Comparison of ENCODE assay signal across 9 cellular contexts in genomic region chr19:39832341-39833083, GRCh38. TPM values are rescaled to one million over a fixed set of nuclear protein-coding genes. Genes with fewer than 3 reads are reported as not detected.
DNase-seq lines count a peak whose midpoint lies in the region; ATAC-seq and TF ChIP-seq lines count a peak whose summit lies in the region.
"Had no signal": no experiment of that assay in that cellular context is flagged by ENCODE, and none has a peak within 500 bp of the region (broad histone marks: within the 10 kb centered on the region; RNA-seq: fewer than 3 reads in every experiment).

No MANE protein-coding gene starts in this region.

- no peaks in the 10 kb centered on the region for H3K27me3 ChIP-seq in AG04450 (ENCODE audit: control insufficient read depth, insufficient read depth, low read length)
- H3K27me3 ChIP-seq in Loucy (ENCODE audit: insufficient read depth, low read length, poor library complexity, severe bottlenecking), result no peaks in the 10 kb centered on the region
- H3K27me3 ChIP-seq in dorsolateral prefrontal cortex, result no peaks in the 10 kb centered on the region
- no peaks in the 10 kb centered on the region for H3K27me3 ChIP-seq in naive thymus-derived CD4-positive, alpha-beta T cell (ENCODE audit: control insufficient read depth in 2 of 2, insufficient read depth in 2 of 2, low read length in 2 of 2)

- H2AFZ ChIP-seq in Loucy (ENCODE audit: low read length), result no peak overlapping the region

- CTCF ChIA-PET in AG04450 (lab: Charles Lee), result interaction anchor here (1.8 to 2.2 kb wide), 2 partner anchors 11 to 40 kb away, joined by 10 to 38 read pairs; no protein-coding TSS in a partner anchor
- CTCF ChIA-PET in naive thymus-derived CD4-positive, alpha-beta T cell (lab: Charles Lee), result interaction anchor here (1.4 kb wide), 1 partner anchor 11 kb away, joined by 10 read pairs; no protein-coding TSS in a partner anchor

- H3K9me3 ChIP-seq in AG04450 (ENCODE audit: control insufficient read depth, insufficient read depth, low read length) (no peaks in the 10 kb centered on the region; the same call in 1 of the 2 replicates), Loucy (ENCODE audit: insufficient read depth, low read depth, low read length) (no peaks in the 10 kb centered on the region)
- H3K9me3 ChIP-seq in naive thymus-derived CD4-positive, alpha-beta T cell (ENCODE audit: control insufficient read depth in 2 of 3, low read length in 3 of 3), result no peaks in the 10 kb centered on the region

- no peak for ATAC-seq in naive thymus-derived CD4-positive, alpha-beta T cell
- ATAC-seq in GM18861 (IDR thresholded peaks at IDR 0.05; ENCODE audit: unreplicated experiment), result no peak

- H3K36me3 Mint-ChIP-seq in naive thymus-derived CD4-positive, alpha-beta T cell, result peaks cover 13 to 48% (median 27%) of the 10 kb centered on the region in 5 donors

- H3K4me1 ChIP-seq in Loucy (ENCODE audit: insufficient read depth, low read length, poor library complexity, severe bottlenecking), result peaks cover 13% of the 10 kb centered on the region
- peaks cover 17 to 28% of the 10 kb centered on the region in 2 donors for H3K4me1 ChIP-seq in naive thymus-derived CD4-positive, alpha-beta T cell (ENCODE audit: control insufficient read depth in 2 of 2, insufficient read depth in 2 of 2, low read length in 2 of 2)

- H3K27me3 Mint-ChIP-seq in naive thymus-derived CD4-positive, alpha-beta T cell, result no peaks in the 10 kb centered on the region

- intact Hi-C loops in dorsolateral prefrontal cortex (cut with DNase I), result loop anchor here (5.0 to 10.0 kb wide), 2 partner anchors 140 to 382 kb away; partner anchors contain the start of genes PSMC4 (in 1 of the 2) and TTC9B (in 1 of the 2)
- intact Hi-C loops in naive thymus-derived CD4-positive, alpha-beta T cell (cut with micrococcal nuclease), result loop anchor here (1.0 to 10.0 kb wide), 13 partner anchors 8 to 1520 kb away; partner anchors contain the start of genes AKT2 (in 1 of the 2), C19orf47 (in 1 of the 2), HNRNPUL1 (in 1 of the 2) and MED29 (in 1 of the 2)

- DNase-seq in AG04450 (ENCODE audit: low read depth, low spot score), result no peak
- no peak for DNase-seq in dorsolateral prefrontal cortex
- peak in 1 of 9 donors; percentile 22 for DNase-seq in naive thymus-derived CD4-positive, alpha-beta T cell
- DNase-seq in NCI-H146 (lab: John Stamatoyannopoulos, UW), result no peak
- DNase-seq in central memory CD4-positive, alpha-beta T cell, result no peak
- DNase-seq in stimulated activated CD4-positive, alpha-beta T cell treated with anti-CD3 and anti-CD28 coated beads, Interleukin-15, amount 100 ng/mL, for 24 hours, result no peak

- POLR2A ChIA-PET in AG04450 (lab: Yijun Ruan, JAX), result interaction anchor here (1.8 to 1.9 kb wide), 2 partner anchors 8 to 11 kb away, joined by 7 to 16 read pairs; no protein-coding TSS in a partner anchor
- POLR2A ChIA-PET in naive thymus-derived CD4-positive, alpha-beta T cell (lab: Charles Lee), result interaction anchor here (1.8 to 2.2 kb wide), 4 partner anchors 8 to 397 kb away, joined by 6 to 42 read pairs (median 15); partner anchors contain the start of genes FBL, RPS16 and ZNF546

- H3K9ac ChIP-seq in Loucy (ENCODE audit: low read depth, low read length, poor library complexity, severe bottlenecking), result peak overlapping the region; percentile 80

- peak overlapping the region; percentile 78 for H3K4me2 ChIP-seq in Loucy (ENCODE audit: low read depth, low read length, poor library complexity, severe bottlenecking)

- peak overlapping the region; percentile 60 to 88 (median 77) for H3K4me3 Mint-ChIP-seq in naive thymus-derived CD4-positive, alpha-beta T cell

- no peaks in the 10 kb centered on the region for H4K20me1 ChIP-seq in Loucy (ENCODE audit: insufficient read depth, low read length, poor library complexity, severe bottlenecking)

- H3F3A ChIP-seq in Loucy (ENCODE audit: low read depth), result 0 out of 2 replicates have a peak, but pooled peaks cover 3% of the 10 kb centered on the region

- peaks cover 59% of the 10 kb centered on the region; the same call in 1 of the 2 replicates for H3K36me3 ChIP-seq in Loucy (ENCODE audit: insufficient read depth, low read length)
- H3K36me3 ChIP-seq in naive thymus-derived CD4-positive, alpha-beta T cell (ENCODE audit: control insufficient read depth in 2 of 3, insufficient read depth in 3 of 3, low read length in 3 of 3), result peaks cover 8 to 58% (median 12%) of the 10 kb centered on the region in 3 experiments

- H3K9me2 ChIP-seq in Loucy (replicated peaks; ENCODE audit: low read depth, low read length), result no peaks in the 10 kb centered on the region

- peaks cover 19 to 42% (median 29%) of the 10 kb centered on the region in 7 donors for H3K4me1 Mint-ChIP-seq in naive thymus-derived CD4-positive, alpha-beta T cell

- peak overlapping the region; percentile 67 to 92 (median 86) for H3K27ac Mint-ChIP-seq in naive thymus-derived CD4-positive, alpha-beta T cell

- TF ChIP-seq CTCF in AG04450 (IDR thresholded peaks at IDR 0.05; ENCODE audit: low read depth, low read length), result no peak
- no peak for TF ChIP-seq CTCF in Loucy (conservative IDR thresholded peaks at IDR 0.05; ENCODE audit: low read length)
- TF ChIP-seq CTCF in dorsolateral prefrontal cortex (IDR thresholded peaks at IDR 0.05 in 54 of 56, conservative IDR thresholded peaks at IDR 0.05 in 2 of 56; ENCODE audit: low read depth in 1 of 56, partially characterized antibody in 56 of 56), result no peak

- H3K79me2 ChIP-seq in Loucy (ENCODE audit: insufficient read depth, low read length), result peaks cover 21% of the 10 kb centered on the region; the same call in 1 of the 2 replicates

- H3K9me3 Mint-ChIP-seq in naive thymus-derived CD4-positive, alpha-beta T cell, result peaks cover 0 to 3% (median 0%) of the 10 kb centered on the region in 11 donors

- no peak overlapping the region for H3K27ac ChIP-seq in AG04450 (ENCODE audit: low read depth, low read length)
- peak overlapping the region in 46 of 59 donors; percentile 76 to 99 (median 94) for H3K27ac ChIP-seq in dorsolateral prefrontal cortex
- H3K27ac ChIP-seq in naive thymus-derived CD4-positive, alpha-beta T cell (ENCODE audit: low read depth, low read length), result peak overlapping the region; percentile 96

- H3K4me3 ChIP-seq in AG04450 (ENCODE audit: low read depth, low read length), result peak overlapping the region; percentile 86
- peak overlapping the region; percentile 79 for H3K4me3 ChIP-seq in Loucy (ENCODE audit: low read length, poor library complexity, severe bottlenecking)
- H3K4me3 ChIP-seq in dorsolateral prefrontal cortex, result peak overlapping the region; percentile 77 to 100 (median 99)
- H3K4me3 ChIP-seq in naive thymus-derived CD4-positive, alpha-beta T cell (ENCODE audit: low read length), result peak overlapping the region; percentile 100

RNA-seq across cellular contexts. Expression of gene DYRK1B, which starts 1.4 kb away (rescaled TPM):
- 7.2 and 9.2 TPM in 2 replicates for polyA plus RNA-seq in AG04450 (2011; rRNA removed)
- 22.5 and 22.7 TPM in 2 replicates for polyA minus RNA-seq in AG04450 (2011; rRNA and poly(A)+ RNA removed)
- 10 to 100 TPM; 19.2 to 46.1 (median 32.8) TPM for total RNA-seq in dorsolateral prefrontal cortex
- total RNA-seq in naive thymus-derived CD4-positive, alpha-beta T cell, result 10 to 100 TPM; 12.3 to 38.9 (median 23.5) TPM
- polyA plus RNA-seq in naive thymus-derived CD4-positive, alpha-beta T cell, result 1 to 10 TPM; 3.0 to 8.4 TPM

RNA-seq across cellular contexts. Expression of gene FBL, which starts 13.7 kb away (rescaled TPM):
- 256 and 329 TPM in 2 replicates for polyA plus RNA-seq in AG04450 (2011; rRNA removed)
- 207 and 275 TPM in 2 replicates for polyA minus RNA-seq in AG04450 (2011; rRNA and poly(A)+ RNA removed)
- total RNA-seq in dorsolateral prefrontal cortex, result 100 to 1,000 TPM in 1 of 120 experiments, 10 to 100 TPM in 119; 43.4 to 102 (median 66.4) TPM
- total RNA-seq in naive thymus-derived CD4-positive, alpha-beta T cell, result 100 to 1,000 TPM; 237 to 387 (median 369) TPM
- polyA plus RNA-seq in naive thymus-derived CD4-positive, alpha-beta T cell, result 100 to 1,000 TPM; 222 to 241 TPM

RNA-seq across cellular contexts. Expression of gene LEUTX, which starts 53.9 kb away (rescaled TPM):
- polyA plus RNA-seq in AG04450 (2011; rRNA removed), result not detected in 2 replicates
- polyA minus RNA-seq in AG04450 (2011; rRNA and poly(A)+ RNA removed), result not detected in 2 replicates
- not detected for total RNA-seq in dorsolateral prefrontal cortex
- not detected for total RNA-seq in naive thymus-derived CD4-positive, alpha-beta T cell
- not detected for polyA plus RNA-seq in naive thymus-derived CD4-positive, alpha-beta T cell
- total RNA-seq: frontal cortex had no signal
